ENCODE assay signal across 15 cellular contexts in the genomic region with DNA sequence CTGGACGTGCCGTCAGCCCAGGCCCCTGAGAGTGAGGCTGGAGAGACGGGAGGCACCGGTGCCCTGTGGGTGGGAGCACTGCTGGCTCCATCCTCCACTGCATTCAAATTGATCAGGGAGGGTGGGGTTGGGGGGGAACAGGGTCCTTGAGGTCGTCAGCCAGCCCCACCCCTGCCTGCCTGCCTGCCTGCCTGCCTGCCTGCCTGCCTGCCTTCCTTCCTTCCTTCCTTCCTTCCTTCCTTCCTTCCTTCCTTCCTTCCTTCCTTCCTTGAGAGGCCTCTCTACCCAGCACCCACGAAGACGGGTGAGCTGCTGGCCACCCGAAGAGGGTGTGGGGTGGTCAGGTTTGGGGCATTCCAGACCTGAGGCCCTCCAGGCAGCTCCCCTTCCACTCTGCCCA. TPM values are rescaled to one million over a fixed set of nuclear protein-coding genes. Genes with fewer than 3 reads are reported as not detected.
DNase-seq lines count a peak whose midpoint lies in the region; ATAC-seq and TF ChIP-seq lines count a peak whose summit lies in the region.
"Had no signal": no experiment of that assay in that cellular context is flagged by ENCODE, and none has a peak within 500 bp of the region (broad histone marks: within the 10 kb centered on the region; RNA-seq: fewer than 3 reads in every experiment).

No MANE protein-coding gene starts in this region.

- no peak overlapping the region for H3K23ac ChIP-seq in mesenchymal stem cell (ENCODE audit: low read length in 2 of 2)

- peaks cover 12% of the 10 kb centered on the region for H3K4me1 Mint-ChIP-seq in activated naive CD4-positive, alpha-beta T cell treated with anti-CD3 and anti-CD28 coated beads, Interleukin-2, amount 50 U/mL, for 24 hours
- H3K4me1 Mint-ChIP-seq in activated naive CD4-positive, alpha-beta T cell treated with anti-CD3 and anti-CD28 coated beads for 36 hours (ENCODE audit: low read depth) = peaks cover 13% of the 10 kb centered on the region

- peak overlapping the region; percentile 43 for H4K91ac ChIP-seq in mesenchymal stem cell (ENCODE audit: low read length)

- ATAC-seq in GM18505 (IDR thresholded peaks at IDR 0.05; ENCODE audit: unreplicated experiment) = no peak
- ATAC-seq in GM18868 (IDR thresholded peaks at IDR 0.05; ENCODE audit: unreplicated experiment) = no peak

- no peak overlapping the region for H2AK5ac ChIP-seq in mesenchymal stem cell (ENCODE audit: low read length, severe bottlenecking)

- H3K9me3 ChIP-seq in SK-N-MC (ENCODE audit: low read depth, low read length) (no peaks in the 10 kb centered on the region), mesenchymal stem cell (ENCODE audit: control insufficient read depth, low read length) (no peaks in the 10 kb centered on the region)

- no peak overlapping the region for H2BK15ac ChIP-seq in mesenchymal stem cell (ENCODE audit: low read depth, poor library complexity, severe bottlenecking)

- peaks cover 67% of the 10 kb centered on the region for H3K79me1 ChIP-seq in mesenchymal stem cell (replicated peaks; ENCODE audit: low read length, poor library complexity, severe bottlenecking)

- no peak for TF ChIP-seq POLR2A in GM18505 (IDR thresholded peaks at IDR 0.05; ENCODE audit: borderline replicate concordance, extremely low read depth, insufficient read depth, insufficient read length)

- H3K27ac ChIP-seq in SK-N-MC = peak overlapping the region; percentile 91
- H3K27ac ChIP-seq in mesenchymal stem cell (ENCODE audit: low read length, poor library complexity, severe bottlenecking) = no peak overlapping the region
- H3K27ac ChIP-seq: 22Rv1, C4-2B, GM23248, KMS-11 had no signal

- peaks cover 9% of the 10 kb centered on the region for H3K27me3 Mint-ChIP-seq in activated naive CD4-positive, alpha-beta T cell treated with anti-CD3 and anti-CD28 coated beads, Interleukin-2, amount 50 U/mL, for 24 hours
- H3K27me3 Mint-ChIP-seq in activated naive CD4-positive, alpha-beta T cell treated with anti-CD3 and anti-CD28 coated beads for 36 hours (ENCODE audit: low read depth) = peaks cover 6% of the 10 kb centered on the region

- H2AFZ ChIP-seq in mesenchymal stem cell (ENCODE audit: low read depth, low read length) = no peak overlapping the region
- H2AFZ ChIP-seq: GM23248 had no signal

- H3K9ac ChIP-seq in SK-N-MC (ENCODE audit: insufficient read length) = no peak overlapping the region
- H3K9ac ChIP-seq in mesenchymal stem cell (ENCODE audit: low read length) = no peak overlapping the region
- H3K9ac ChIP-seq: GM23248, KMS-11 had no signal

- H3K4ac ChIP-seq in mesenchymal stem cell (ENCODE audit: low read depth in 1 of 2, low read length in 2 of 2) = no peak overlapping the region

- H3K4me3 ChIP-seq in SK-N-MC (0 out of 2 replicates have a peak overlapping the region, but pooled peaks have one; percentile 33), mesenchymal stem cell (ENCODE audit: insufficient read depth in 1 of 2, low read depth in 1 of 2, low read length in 2 of 2) (no peak overlapping the region)
- H3K4me3 ChIP-seq: GM23248 had no signal

- no peak overlapping the region for H2BK120ac ChIP-seq in mesenchymal stem cell (ENCODE audit: low read depth, low read length)

- DNase-seq in activated naive CD4-positive, alpha-beta T cell treated with anti-CD3 and anti-CD28 coated beads for 36 hours = no peak
- no peak for DNase-seq in SK-N-MC (ENCODE audit: low read depth, low spot score)
- no peak for DNase-seq in mesenchymal stem cell
- no peak for DNase-seq in DMS153 treated with DMSO at 0.1 percent for 48 hours (lab: John Stamatoyannopoulos, UW; ENCODE audit: unreplicated experiment)
- DNase-seq: ACHN; CD8-positive, alpha-beta memory T cell; GM23248; H7 had no signal

- no peak overlapping the region for H2BK12ac ChIP-seq in mesenchymal stem cell (ENCODE audit: low read length in 2 of 2)

- H3K36me3 ChIP-seq in SK-N-MC (ENCODE audit: insufficient read depth, low read length) = no peaks in the 10 kb centered on the region
- peaks cover 0 to 48% of the 10 kb centered on the region in 2 experiments for H3K36me3 ChIP-seq in mesenchymal stem cell (ENCODE audit: control insufficient read depth in 1 of 2, insufficient read depth in 2 of 2, low read depth in 1 of 2, low read length in 2 of 2)

- H2BK5ac ChIP-seq in mesenchymal stem cell (ENCODE audit: low read depth, low read length, poor library complexity, severe bottlenecking) = no peak overlapping the region

- H3K36me3 Mint-ChIP-seq in activated naive CD4-positive, alpha-beta T cell treated with anti-CD3 and anti-CD28 coated beads, Interleukin-2, amount 50 U/mL, for 24 hours = no peaks in the 10 kb centered on the region
- no peaks in the 10 kb centered on the region for H3K36me3 Mint-ChIP-seq in activated naive CD4-positive, alpha-beta T cell treated with anti-CD3 and anti-CD28 coated beads for 36 hours (ENCODE audit: low read depth)
- H3K36me3 Mint-ChIP-seq: CD8-positive, alpha-beta memory T cell; IgD-negative memory B cell had no signal

- intact Hi-C loops in activated naive CD4-positive, alpha-beta T cell treated with anti-CD3 and anti-CD28 coated beads for 36 hours (cut with micrococcal nuclease) = no loop called here

- no peak overlapping the region for H4K8ac ChIP-seq in mesenchymal stem cell (ENCODE audit: low read length)

- no peak overlapping the region for H3K14ac ChIP-seq in mesenchymal stem cell (ENCODE audit: low read length in 2 of 2)

- H3K27me3 ChIP-seq in mesenchymal stem cell (ENCODE audit: control insufficient read depth in 1 of 2, insufficient read depth in 1 of 2, low read length in 2 of 2) = no peaks in the 10 kb centered on the region

- WGBS in mesenchymal stem cell = 87% methylated on average over 7 of the region's 8 CpGs

- H3K4me2 ChIP-seq in mesenchymal stem cell (ENCODE audit: low read length, poor library complexity, severe bottlenecking) = no peak overlapping the region
- H3K4me2 ChIP-seq: KMS-11 had no signal

- no peaks in the 10 kb centered on the region for H3K9me3 Mint-ChIP-seq in activated naive CD4-positive, alpha-beta T cell treated with anti-CD3 and anti-CD28 coated beads, Interleukin-2, amount 50 U/mL, for 24 hours
- H3K9me3 Mint-ChIP-seq in activated naive CD4-positive, alpha-beta T cell treated with anti-CD3 and anti-CD28 coated beads for 36 hours = no peaks in the 10 kb centered on the region
- H3K9me3 Mint-ChIP-seq: CD8-positive, alpha-beta memory T cell had no signal

- peaks cover 61% of the 10 kb centered on the region for H3K4me1 ChIP-seq in mesenchymal stem cell (ENCODE audit: control insufficient read depth, insufficient read depth, low read depth, low read length)

- H3K27ac Mint-ChIP-seq in activated naive CD4-positive, alpha-beta T cell treated with anti-CD3 and anti-CD28 coated beads, Interleukin-2, amount 50 U/mL, for 24 hours = peak overlapping the region; percentile 68
- H3K27ac Mint-ChIP-seq in activated naive CD4-positive, alpha-beta T cell treated with anti-CD3 and anti-CD28 coated beads for 36 hours = no peak overlapping the region
- H3K27ac Mint-ChIP-seq: CD8-positive, alpha-beta memory T cell; IgD-negative memory B cell had no signal

- no peak overlapping the region for H3K4me3 Mint-ChIP-seq in activated naive CD4-positive, alpha-beta T cell treated with anti-CD3 and anti-CD28 coated beads, Interleukin-2, amount 50 U/mL, for 24 hours
- H3K4me3 Mint-ChIP-seq in activated naive CD4-positive, alpha-beta T cell treated with anti-CD3 and anti-CD28 coated beads for 36 hours = no peak overlapping the region
- H3K4me3 Mint-ChIP-seq: CD8-positive, alpha-beta memory T cell had no signal

- H3K18ac ChIP-seq in mesenchymal stem cell (ENCODE audit: low read depth in 1 of 2, low read length in 2 of 2) = no peak overlapping the region

- CTCF ChIA-PET in activated naive CD4-positive, alpha-beta T cell treated with anti-CD3 and anti-CD28 coated beads for 36 hours (lab: Charles Lee) = no interaction called here

RNA-seq across cellular contexts. Expression of gene BAHCC1, which starts 16.0 kb away (rescaled TPM):
- total RNA-seq in activated naive CD4-positive, alpha-beta T cell treated with anti-CD3 and anti-CD28 coated beads for 36 hours = under 1 TPM in 1 of 2 experiments, not detected in 1; 0.02 TPM
- 8.3 TPM for polyA plus RNA-seq in mesenchymal stem cell (2013, experiment 1 of 2)
- 8.6 TPM for polyA plus RNA-seq in mesenchymal stem cell (2013, experiment 2 of 2)
- total RNA-seq: CD8-positive, alpha-beta memory T cell had no signal
- polyA plus RNA-seq: CD8-positive, alpha-beta memory T cell; IgD-negative memory B cell had no signal
